ENCODE assay signal across 12 cellular contexts in the genomic region with DNA sequence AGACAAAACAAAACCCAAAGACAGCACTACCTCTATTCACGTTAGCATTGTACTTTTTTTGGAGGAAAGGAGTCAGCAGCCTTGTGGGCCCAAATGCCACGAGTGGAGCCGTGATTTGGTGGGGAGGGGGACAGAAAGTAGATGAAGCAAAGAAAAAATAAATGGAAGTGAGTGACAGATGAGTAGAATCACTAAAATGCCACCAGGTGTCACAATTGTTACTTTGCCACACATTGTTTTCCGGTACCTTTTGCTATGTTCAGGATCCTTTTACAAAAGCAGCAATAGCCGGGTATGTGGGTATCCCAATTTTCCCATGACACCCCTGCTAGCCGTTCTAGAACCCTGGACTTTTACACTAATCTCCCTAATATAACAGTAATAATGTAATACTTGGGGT.
DNase-seq lines count a peak whose midpoint lies in the region; ATAC-seq, FAIRE-seq and TF ChIP-seq lines count a peak whose summit lies in the region.
"Had no signal": no experiment of that assay in that cellular context is flagged by ENCODE, and none has a peak within 500 bp of the region (broad histone marks: within the 10 kb centered on the region; RNA-seq: fewer than 3 reads in every experiment).

No MANE protein-coding gene starts in this region.

- H3K27ac Mint-ChIP-seq in activated naive CD4-positive, alpha-beta T cell treated with anti-CD3 and anti-CD28 coated beads, Interleukin-2, amount 50 U/mL, for 24 hours, result peak overlapping the region; percentile 52

- peaks cover 4% of the 10 kb centered on the region for H3K36me3 Mint-ChIP-seq in activated naive CD4-positive, alpha-beta T cell treated with anti-CD3 and anti-CD28 coated beads, Interleukin-2, amount 50 U/mL, for 24 hours

- H3K27me3 Mint-ChIP-seq in activated naive CD4-positive, alpha-beta T cell treated with anti-CD3 and anti-CD28 coated beads, Interleukin-2, amount 50 U/mL, for 24 hours, result no peaks in the 10 kb centered on the region

- H3K9me3 Mint-ChIP-seq in activated naive CD4-positive, alpha-beta T cell treated with anti-CD3 and anti-CD28 coated beads, Interleukin-2, amount 50 U/mL, for 24 hours, result no peaks in the 10 kb centered on the region

- no peak for ATAC-seq in HG02798 (IDR thresholded peaks at IDR 0.05; ENCODE audit: poor library complexity, unreplicated experiment)

- TF ChIP-seq POLR2A in spleen (IDR thresholded peaks at IDR 0.05), result no peak

- TF ChIP-seq CTCF in LNCAP (IDR thresholded peaks at IDR 0.05), result peak; percentile 47; the same call in 1 of the 2 replicates
- TF ChIP-seq CTCF in bronchial epithelial cell (IDR thresholded peaks at IDR 0.05; ENCODE audit: insufficient read depth, low read length, severe bottlenecking), result peak; percentile 11
- peak in 3 of 11 experiments; percentile 11 to 32 (median 19) for TF ChIP-seq CTCF in spleen (IDR thresholded peaks at IDR 0.05 in 8 of 11, conservative IDR thresholded peaks at IDR 0.05 in 3 of 11)

- DNase-seq in activated naive CD4-positive, alpha-beta T cell treated with anti-CD3 and anti-CD28 coated beads, Interleukin-2, amount 50 U/mL, for 16 hours, result no peak
- peak; percentile 8 for DNase-seq in bronchial epithelial cell (ENCODE audit: low read depth)
- DNase-seq in spleen, result no peak
- DNase-seq in activated CD8-positive, alpha-beta memory T cell treated with anti-CD3 and anti-CD28 coated beads, Interleukin-2, amount 50 U/mL, for 4 hours, result no peak
- DNase-seq in NK-92 (lab: John Stamatoyannopoulos, UW; ENCODE audit: unreplicated experiment), result no peak
- DNase-seq: activated CD4-positive, alpha-beta T cell treated with anti-CD3 and anti-CD28 coated beads, Interleukin-2, amount 50 U/mL, for 4 hours; COR-L47 had no signal

- H3K27me3 ChIP-seq in bronchial epithelial cell (ENCODE audit: control insufficient read depth, insufficient read depth, low read length) (no peaks in the 10 kb centered on the region), spleen (replicated peaks in 1 of 7) (no peaks in the 10 kb centered on the region)

- 68 to 85% (median 72%) methylated on average over 6 of the region's 6 CpGs for WGBS in spleen, 5 donors

- H3K9me3 ChIP-seq in spleen, result no peaks in the 10 kb centered on the region

- peaks cover 69% of the 10 kb centered on the region for H3K4me1 Mint-ChIP-seq in activated naive CD4-positive, alpha-beta T cell treated with anti-CD3 and anti-CD28 coated beads, Interleukin-2, amount 50 U/mL, for 24 hours

- H3K36me3 ChIP-seq in bronchial epithelial cell (ENCODE audit: control insufficient read depth, insufficient read depth, low read length) (no peaks in the 10 kb centered on the region), spleen (peaks cover 0 to 7% (median 6%) of the 10 kb centered on the region in 6 donors)

- intact Hi-C loops in spleen (cut with DNase I; ENCODE audit: low total_unique reads), result loop anchor here (5.0 kb wide), 1 partner anchor 144 kb away; no protein-coding TSS in a partner anchor

- H3K4me3 Mint-ChIP-seq in activated naive CD4-positive, alpha-beta T cell treated with anti-CD3 and anti-CD28 coated beads, Interleukin-2, amount 50 U/mL, for 24 hours, result peak overlapping the region; percentile 6

- peaks cover 38 to 84% (median 63%) of the 10 kb centered on the region in 6 donors for H3K4me1 ChIP-seq in spleen

- H3K27ac ChIP-seq in spleen, result peak overlapping the region; percentile 10 to 61 (median 50)

- no peak for FAIRE-seq in bronchial epithelial cell (lab: Jason Lieb, UNC)
- FAIRE-seq: frontal cortex, GM19239 had no signal

- H3K4me3 ChIP-seq in bronchial epithelial cell (ENCODE audit: low read depth, low read length) (no peak overlapping the region), spleen (no peak overlapping the region)
